8 cellular contexts compared by ENCODE assay signal in genomic region chr22:29314537-29315285, GRCh38. TPM values are rescaled to one million over a fixed set of nuclear protein-coding genes. Genes with fewer than 3 reads are reported as not detected.
DNase-seq lines count a peak whose midpoint lies in the region; ATAC-seq and TF ChIP-seq lines count a peak whose summit lies in the region.

No MANE protein-coding gene starts in this region.

- no peak overlapping the region for H3K27ac ChIP-seq in CD8-positive, alpha-beta memory T cell (ENCODE audit: low read depth, low read length)
- H3K27ac ChIP-seq in HUES64 (ENCODE audit: low read depth, low read length) (no peak overlapping the region), coronary artery (no peak overlapping the region)

- peaks cover 24 to 42% of the 10 kb centered on the region in 2 donors for H3K27me3 Mint-ChIP-seq in CD8-positive, alpha-beta memory T cell

- DNase-seq in CD8-positive, alpha-beta memory T cell = no peak
- DNase-seq in coronary artery (ENCODE audit: low spot score) = no peak
- no peak for DNase-seq in stimulated activated CD4-positive, alpha-beta T cell treated with anti-CD3 and anti-CD28 coated beads, Interleukin-1b, Interleukin-23, amount 100 ng/mL, for 48 hours
- no peak for DNase-seq in LoVo (ENCODE audit: low spot score)
- no peak for DNase-seq in middle frontal gyrus (ENCODE audit: extremely low spot score, low spot score)

- peak overlapping the region in 1 of 8 donors; percentile 58 for H3K27ac Mint-ChIP-seq in CD8-positive, alpha-beta memory T cell

- ATAC-seq in GM19035 (IDR thresholded peaks at IDR 0.05; ENCODE audit: unreplicated experiment) = no peak

- peaks cover 13 to 35% (median 15%) of the 10 kb centered on the region in 3 donors for H3K4me1 Mint-ChIP-seq in CD8-positive, alpha-beta memory T cell

- H3K4me1 ChIP-seq in CD8-positive, alpha-beta memory T cell (ENCODE audit: insufficient read depth, low read length) = peaks cover 11% of the 10 kb centered on the region
- peaks cover 14% of the 10 kb centered on the region for H3K4me1 ChIP-seq in HUES64 (ENCODE audit: insufficient read depth, low read length)
- peaks cover 19% of the 10 kb centered on the region for H3K4me1 ChIP-seq in neuron (ENCODE audit: insufficient read depth, low read length)

- H3K9me3 Mint-ChIP-seq in CD8-positive, alpha-beta memory T cell = no peaks in the 10 kb centered on the region

- H3K4me3 ChIP-seq in CD8-positive, alpha-beta memory T cell (ENCODE audit: low read length) = no peak overlapping the region
- H3K4me3 ChIP-seq in HUES64 (ENCODE audit: low read length) (peak overlapping the region; percentile 51), coronary artery (peak overlapping the region; percentile 67), neuron (ENCODE audit: low read length) (peak overlapping the region; percentile 32)

- H3K9me3 ChIP-seq in CD8-positive, alpha-beta memory T cell (ENCODE audit: low read length) = no peaks in the 10 kb centered on the region
- H3K9me3 ChIP-seq in HUES64 (ENCODE audit: insufficient read depth, low read depth, low read length) (no peaks in the 10 kb centered on the region), neuron (ENCODE audit: low read length) (no peaks in the 10 kb centered on the region)

- POLR2A ChIA-PET in CD8-positive, alpha-beta memory T cell (lab: Charles Lee) = no interaction called here

- peaks cover 18% of the 10 kb centered on the region for H3K27me3 ChIP-seq in CD8-positive, alpha-beta memory T cell (ENCODE audit: insufficient read depth, low read length, poor library complexity, severe bottlenecking)
- H3K27me3 ChIP-seq in HUES64 (ENCODE audit: insufficient read depth, low read length) (peaks cover 47% of the 10 kb centered on the region), neuron (ENCODE audit: insufficient read depth, low read length) (peaks cover 40% of the 10 kb centered on the region)

- no peak overlapping the region for H3K9ac ChIP-seq in HUES64 (ENCODE audit: low read depth, low read length)

- no peak for TF ChIP-seq CTCF in coronary artery (IDR thresholded peaks at IDR 0.05)

- peak overlapping the region; percentile 89 for H2AFZ ChIP-seq in neuron (ENCODE audit: low read depth, low read length)

- no peaks in the 10 kb centered on the region for H3K36me3 ChIP-seq in CD8-positive, alpha-beta memory T cell (ENCODE audit: insufficient read depth, low read length)
- H3K36me3 ChIP-seq in HUES64 (ENCODE audit: insufficient read depth, low read length) = no peaks in the 10 kb centered on the region
- no peaks in the 10 kb centered on the region for H3K36me3 ChIP-seq in neuron (ENCODE audit: insufficient read depth, low read length)

- CTCF ChIA-PET in CD8-positive, alpha-beta memory T cell (lab: Charles Lee) = no interaction called here

- H3K36me3 Mint-ChIP-seq in CD8-positive, alpha-beta memory T cell = no peaks in the 10 kb centered on the region

- peak overlapping the region; percentile 20 to 71 (median 59) for H3K4me3 Mint-ChIP-seq in CD8-positive, alpha-beta memory T cell

- WGBS in HUES64 = 3% methylated on average over 69 of the region's 69 CpGs

RNA-seq across cellular contexts. Expression of gene RASL10A, which starts 0.8 kb away (rescaled TPM):
- total RNA-seq in CD8-positive, alpha-beta memory T cell = not detected
- not detected for polyA plus RNA-seq in CD8-positive, alpha-beta memory T cell
- 0.45 TPM for polyA plus RNA-seq in HUES64 (2013, experiment 1 of 2)
- 1.1 TPM for polyA plus RNA-seq in HUES64 (2013, experiment 2 of 2)

RNA-seq across cellular contexts. Expression of gene GAS2L1, which starts 8.3 kb away (rescaled TPM):
- under 1 TPM; 0.61 to 0.71 TPM for total RNA-seq in CD8-positive, alpha-beta memory T cell
- polyA plus RNA-seq in CD8-positive, alpha-beta memory T cell = 0.58 TPM
- 7.5 TPM for polyA plus RNA-seq in HUES64 (2013, experiment 1 of 2)
- polyA plus RNA-seq in HUES64 (2013, experiment 2 of 2) = 10.0 TPM

RNA-seq across cellular contexts. Expression of gene EWSR1, which starts 46.6 kb away (rescaled TPM):
- 100 to 1,000 TPM; 312 to 327 TPM for total RNA-seq in CD8-positive, alpha-beta memory T cell
- polyA plus RNA-seq in CD8-positive, alpha-beta memory T cell = 219 TPM
- polyA plus RNA-seq in HUES64 (2013, experiment 1 of 2) = 334 TPM
- 346 TPM for polyA plus RNA-seq in HUES64 (2013, experiment 2 of 2)

RNA-seq across cellular contexts. Expression of gene RHBDD3, which starts 46.9 kb away (rescaled TPM):
- 10 to 100 TPM; 37.9 to 41.0 TPM for total RNA-seq in CD8-positive, alpha-beta memory T cell
- 10.4 TPM for polyA plus RNA-seq in CD8-positive, alpha-beta memory T cell
- polyA plus RNA-seq in HUES64 (2013, experiment 1 of 2) = 47.0 TPM
- polyA plus RNA-seq in HUES64 (2013, experiment 2 of 2) = 36.8 TPM
